Comparison of ENCODE assay signal across 1 cellular context in the genomic region with DNA sequence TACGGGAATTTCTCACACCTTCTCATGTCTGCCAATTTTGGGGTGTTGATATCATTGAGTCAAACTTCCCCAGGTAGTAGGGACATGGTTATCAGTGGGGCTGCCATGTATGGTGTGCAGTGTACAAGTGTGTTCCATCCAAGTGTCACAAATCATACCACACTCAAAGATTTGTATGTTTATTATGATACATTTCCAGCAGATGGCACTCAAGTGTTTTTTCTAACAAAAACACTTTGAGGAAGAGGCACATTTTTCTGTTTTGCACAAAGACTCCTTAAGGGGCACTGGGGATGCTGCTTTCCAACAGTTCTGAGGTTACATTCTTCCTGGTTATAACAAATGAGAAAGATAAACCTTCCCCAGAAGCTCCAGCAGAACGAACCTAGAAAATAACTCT.
TF ChIP-seq lines count a peak whose summit lies in the region.

No MANE protein-coding gene starts in this region.

TF ChIP-seq in K562, 482 proteins besides CTCF, POLR2A, EP300 and RAD21 (continued from another document):
- TF ChIP-seq, protein P1, sequence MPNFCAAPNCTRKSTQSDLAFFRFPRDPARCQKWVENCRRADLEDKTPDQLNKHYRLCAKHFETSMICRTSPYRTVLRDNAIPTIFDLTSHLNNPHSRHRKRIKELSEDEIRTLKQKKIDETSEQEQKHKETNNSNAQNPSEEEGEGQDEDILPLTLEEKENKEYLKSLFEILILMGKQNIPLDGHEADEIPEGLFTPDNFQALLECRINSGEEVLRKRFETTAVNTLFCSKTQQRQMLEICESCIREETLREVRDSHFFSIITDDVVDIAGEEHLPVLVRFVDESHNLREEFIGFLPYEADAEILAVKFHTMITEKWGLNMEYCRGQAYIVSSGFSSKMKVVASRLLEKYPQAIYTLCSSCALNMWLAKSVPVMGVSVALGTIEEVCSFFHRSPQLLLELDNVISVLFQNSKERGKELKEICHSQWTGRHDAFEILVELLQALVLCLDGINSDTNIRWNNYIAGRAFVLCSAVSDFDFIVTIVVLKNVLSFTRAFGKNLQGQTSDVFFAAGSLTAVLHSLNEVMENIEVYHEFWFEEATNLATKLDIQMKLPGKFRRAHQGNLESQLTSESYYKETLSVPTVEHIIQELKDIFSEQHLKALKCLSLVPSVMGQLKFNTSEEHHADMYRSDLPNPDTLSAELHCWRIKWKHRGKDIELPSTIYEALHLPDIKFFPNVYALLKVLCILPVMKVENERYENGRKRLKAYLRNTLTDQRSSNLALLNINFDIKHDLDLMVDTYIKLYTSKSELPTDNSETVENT (CRISPR knock-in tag; IDR thresholded peaks at IDR 0.05): no peak
- no peak for TF ChIP-seq KAT2B (IDR thresholded peaks at IDR 0.05; ENCODE audit: low read depth, low read length)
- TF ChIP-seq ZNF436 (CRISPR knock-in tag; IDR thresholded peaks at IDR 0.05): no peak
- TF ChIP-seq ATF7 (IDR thresholded peaks at IDR 0.05): no peak
- TF ChIP-seq, protein P2, sequence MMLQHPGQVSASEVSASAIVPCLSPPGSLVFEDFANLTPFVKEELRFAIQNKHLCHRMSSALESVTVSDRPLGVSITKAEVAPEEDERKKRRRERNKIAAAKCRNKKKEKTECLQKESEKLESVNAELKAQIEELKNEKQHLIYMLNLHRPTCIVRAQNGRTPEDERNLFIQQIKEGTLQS (IDR thresholded peaks at IDR 0.05): no peak
- TF ChIP-seq, protein P2 (CRISPR knock-in tag; conservative IDR thresholded peaks at IDR 0.05): no peak
- TF ChIP-seq HDGF (IDR thresholded peaks at IDR 0.05): no peak
